ENCODE assay signal across 26 cellular contexts in the genomic region with DNA sequence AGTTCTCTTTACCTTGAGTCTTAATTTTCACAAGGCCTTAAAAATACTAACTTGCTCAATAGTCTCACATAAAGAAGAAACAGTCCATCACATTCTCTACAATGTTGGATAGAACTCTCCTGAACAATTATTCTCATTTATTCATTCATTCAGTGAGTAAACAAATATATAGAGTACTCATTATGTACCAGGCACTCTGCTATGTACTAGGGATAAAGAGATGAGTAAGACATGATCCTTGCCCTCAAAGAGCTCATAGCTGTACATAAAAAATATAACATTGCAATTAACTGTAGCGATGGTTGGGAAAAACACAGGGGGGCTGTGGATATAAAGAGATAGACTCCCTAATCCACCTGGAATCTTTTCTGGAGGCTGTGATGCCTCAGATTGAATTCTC.
"Had no signal": no experiment of that assay in that cellular context is flagged by ENCODE, and none has a peak within 500 bp of the region (broad histone marks: within the 10 kb centered on the region; RNA-seq: fewer than 3 reads in every experiment).

No MANE protein-coding gene starts in this region.

- H3K4me1 ChIP-seq: stomach, suprapubic skin, testis, thyroid gland, tibial artery, tibial nerve, transverse colon, upper lobe of left lung, upper lobe of right lung, uterus, vagina had no signal

- H3K27ac ChIP-seq: stomach, suprapubic skin, testis, thoracic aorta, thyroid gland, tibial artery, tibial nerve, transverse colon, upper lobe of left lung, upper lobe of right lung, uterus, vagina had no signal

- ATAC-seq: stimulated activated effector memory CD8-positive, alpha-beta T cell treated with anti-CD3 and anti-CD28 coated beads, Interleukin-12 subunit alpha, Interleukin-12 subunit beta, amount 100 ng/mL, for 72 hours; stimulated activated memory B cell treated with anti-CD40 and anti-IgM and Interleukin-4, amounts not matched to agents 10 μg/mL and 1 μg/mL and 100 μg/mL, for 72 hours; stimulated activated naive B cell treated with anti-CD40 and anti-IgM and Interleukin-4, amounts not matched to agents 10 μg/mL and 1 μg/mL and 100 μg/mL, for 72 hours; stimulated activated naive CD8-positive, alpha-beta T cell treated with anti-CD3 and anti-CD28 coated beads, Interleukin-15, amount 100 ng/mL, for 72 hours; stimulated activated naive CD8-positive, alpha-beta T cell treated with anti-CD3 and anti-CD28 coated beads, Interleukin-15, Interleukin-2, amounts not matched to agents 100 U/mL and 50 U/mL, for 24 hours; upper lobe of right lung had no signal

- H3K4me3 ChIP-seq: stomach, suprapubic skin, testis, thoracic aorta, thyroid gland, tibial artery, tibial nerve, transverse colon, upper lobe of left lung, upper lobe of right lung, uterus, vagina had no signal

- H3K36me3 ChIP-seq: stomach, suprapubic skin, thoracic aorta, thyroid gland, tibial artery, tibial nerve, transverse colon, upper lobe of left lung, upper lobe of right lung, uterus, vagina had no signal

- DNase-seq: stimulated activated CD4-positive, alpha-beta T cell treated with anti-CD3 and anti-CD28 coated beads, Interleukin-2, amount 100 ng/mL, for 48 hours; stimulated activated CD4-positive, alpha-beta T cell treated with anti-CD3 and anti-CD28 coated beads, Interleukin-4, amount 100 ng/mL, for 1 hour; stimulated activated CD4-positive, alpha-beta T cell treated with anti-CD3 and anti-CD28 coated beads, Interleukin-4, amount 100 ng/mL, for 24 hours; stimulated activated CD4-positive, alpha-beta T cell treated with anti-CD3 and anti-CD28 coated beads, Interleukin-4, amount 100 ng/mL, for 4 hours; stimulated activated CD8-positive, alpha-beta memory T cell treated with anti-CD3 and anti-CD28 coated beads, Interleukin-4, amount 100 ng/mL, for 48 hours; stimulated activated naive B cell treated with anti-CD40 and anti-IgM and Interleukin-4, amounts not matched to agents 10 μg/mL and 1 μg/mL and 100 μg/mL, for 72 hours; stimulated activated naive CD4-positive, alpha-beta T cell; stimulated activated naive CD4-positive, alpha-beta T cell treated with Interleukin-2 at 50 U/mL for 16 hours; stimulated activated naive CD8-positive, alpha-beta T cell treated with anti-CD3 and anti-CD28 coated beads, Interleukin-15, amount 100 ng/mL, for 72 hours; stimulated activated naive CD8-positive, alpha-beta T cell treated with anti-CD3 and anti-CD28 coated beads, Interleukin-15, Interleukin-2, amounts not matched to agents 100 U/mL and 50 U/mL, for 24 hours; stomach; substantia nigra; testis; thyroid gland; tibial artery; transverse colon; trophoblast cell; upper lobe of left lung; upper lobe of right lung; uterus had no signal

- H3K9me3 ChIP-seq: stomach, suprapubic skin, testis, thoracic aorta, thyroid gland, tibial artery, tibial nerve, transverse colon, upper lobe of left lung, upper lobe of right lung, uterus, vagina had no signal

- H3K27me3 ChIP-seq: stomach, suprapubic skin, testis, thyroid gland, tibial artery, tibial nerve, transverse colon, upper lobe of left lung, upper lobe of right lung, uterus, vagina had no signal
